1 cellular context compared by ENCODE assay signal in genomic region chr3:128617557-128618397, GRCh38.
TF ChIP-seq lines count a peak whose summit lies in the region.

No MANE protein-coding gene starts in this region.

TF ChIP-seq in Ishikawa, 13 proteins besides CTCF, POLR2A, EP300 and RAD21 (continued from another document):
- TF ChIP-seq MAX (IDR thresholded peaks at IDR 0.05): peak; percentile 70
- TF ChIP-seq, protein P1, sequence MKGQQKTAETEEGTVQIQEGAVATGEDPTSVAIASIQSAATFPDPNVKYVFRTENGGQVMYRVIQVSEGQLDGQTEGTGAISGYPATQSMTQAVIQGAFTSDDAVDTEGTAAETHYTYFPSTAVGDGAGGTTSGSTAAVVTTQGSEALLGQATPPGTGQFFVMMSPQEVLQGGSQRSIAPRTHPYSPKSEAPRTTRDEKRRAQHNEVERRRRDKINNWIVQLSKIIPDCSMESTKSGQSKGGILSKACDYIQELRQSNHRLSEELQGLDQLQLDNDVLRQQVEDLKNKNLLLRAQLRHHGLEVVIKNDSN (IDR thresholded peaks at IDR 0.05): peak; percentile 74
TF ChIP-seq in Ishikawa: peak in this region for 5.
